Comparison of ENCODE assay signal across 8 cellular contexts in the genomic region with DNA sequence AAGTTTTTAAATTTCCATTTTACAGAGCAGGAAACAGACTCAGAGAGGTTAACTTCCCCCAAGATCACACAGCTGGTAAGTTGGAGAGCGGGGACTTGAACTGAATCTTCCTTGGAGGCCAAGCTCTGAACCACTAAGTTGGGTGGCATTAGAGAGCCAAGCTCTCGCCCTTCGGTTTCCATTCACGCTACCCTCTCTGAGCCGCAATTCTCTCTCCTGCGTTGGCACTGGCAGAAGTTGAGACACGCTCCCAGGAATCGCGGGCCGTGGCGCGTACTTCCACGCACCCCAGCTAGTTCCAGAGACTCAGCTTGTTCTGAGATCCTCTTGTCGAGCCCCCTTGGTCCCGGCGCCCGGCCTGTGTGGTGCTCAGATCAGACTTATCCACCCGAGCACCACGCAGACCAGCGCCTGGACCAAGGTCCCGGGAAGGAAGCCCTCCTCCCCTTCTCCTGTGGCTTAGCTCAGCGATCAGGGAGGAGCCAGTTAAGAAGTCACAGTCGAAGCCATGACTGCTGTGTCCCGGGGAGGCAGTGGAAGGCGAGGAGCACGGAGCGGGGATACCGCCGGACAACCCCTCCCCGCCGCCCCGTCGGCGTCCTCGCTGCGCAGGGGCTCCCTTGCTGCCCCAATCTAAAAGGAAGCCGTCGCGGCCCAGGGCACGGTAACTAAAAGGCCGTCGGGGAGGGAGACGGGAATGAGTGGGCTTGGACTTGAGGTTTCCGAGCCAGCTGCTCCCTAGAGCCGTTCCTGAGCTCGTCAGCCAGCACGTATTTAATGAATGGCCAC. TPM values are rescaled to one million over a fixed set of nuclear protein-coding genes. Genes with fewer than 3 reads are reported as not detected.
DNase-seq lines count a peak whose midpoint lies in the region; ATAC-seq, FAIRE-seq and TF ChIP-seq lines count a peak whose summit lies in the region.

No MANE protein-coding gene starts in this region.

- H3K27ac Mint-ChIP-seq in H9 = no peak overlapping the region

- no peaks in the 10 kb centered on the region; the same call in 1 of the 2 replicates for H3K4me1 ChIP-seq in BE2C
- H3K4me1 ChIP-seq in H9 (ENCODE audit: insufficient read depth, low read length) = no peaks in the 10 kb centered on the region
- H3K4me1 ChIP-seq in muscle layer of duodenum (ENCODE audit: control insufficient read depth in 1 of 2, insufficient read depth in 2 of 2, low read length in 2 of 2) = peaks cover 0 to 46% of the 10 kb centered on the region in 2 donors

- no peak overlapping the region for H2BK15ac ChIP-seq in H9 (ENCODE audit: low read depth, low read length)

- TF ChIP-seq CTCF in BE2C (IDR thresholded peaks at IDR 0.05; ENCODE audit: low read depth, low read length) (no peak), H9 (conservative IDR thresholded peaks at IDR 0.05) (no peak), bronchial epithelial cell (IDR thresholded peaks at IDR 0.05; ENCODE audit: insufficient read depth, low read length, severe bottlenecking) (no peak)

- ATAC-seq in HG03565 (IDR thresholded peaks at IDR 0.05; ENCODE audit: unreplicated experiment) = no peak

- no peak overlapping the region for H4K8ac ChIP-seq in H9 (replicated peaks; ENCODE audit: insufficient read length, low read depth, low read length)

- H3K27ac ChIP-seq in H9 (ENCODE audit: insufficient read length, low read depth, low read length) = no peak overlapping the region
- H3K27ac ChIP-seq in muscle layer of duodenum (ENCODE audit: low read length) = no peak overlapping the region

- peaks cover 0 to 4% of the 10 kb centered on the region in 2 experiments; a peak in 1 of 5 replicates for H3K9me3 Mint-ChIP-seq in H9

- H3K27me3 Mint-ChIP-seq in H9 (ENCODE audit: low read depth) = peaks cover 99% of the 10 kb centered on the region

- no peaks in the 10 kb centered on the region; a peak in 1 of 7 replicates for H3K36me3 Mint-ChIP-seq in H9 (ENCODE audit: insufficient read depth in 1 of 3, low read depth in 3 of 3)

- H3K4ac ChIP-seq in H9 (ENCODE audit: low read depth, low read length) = no peak overlapping the region

- no peak overlapping the region for H4K5ac ChIP-seq in H9 (ENCODE audit: insufficient read length, low read depth, low read length)

- no peak overlapping the region for H2AFZ ChIP-seq in H9 (ENCODE audit: low read length)

- H4K91ac ChIP-seq in H9 (ENCODE audit: insufficient read length, low read depth, low read length) = no peak overlapping the region

- peak overlapping the region; percentile 56 to 80 for H3K4me3 Mint-ChIP-seq in H9

- no peak overlapping the region for H2BK12ac ChIP-seq in H9 (ENCODE audit: insufficient read length, low read depth, low read length)

- H3K18ac ChIP-seq in H9 (ENCODE audit: insufficient read length, low read depth, low read length) = no peak overlapping the region

- no peaks in the 10 kb centered on the region for H3K9me3 ChIP-seq in BE2C
- no peaks in the 10 kb centered on the region for H3K9me3 ChIP-seq in H9 (ENCODE audit: control insufficient read depth, low read depth, low read length)
- H3K9me3 ChIP-seq in muscle layer of duodenum (ENCODE audit: control insufficient read depth in 1 of 2, low read length in 2 of 2) = no peaks in the 10 kb centered on the region

- no CpG with 5 or more reads among the region's 47 CpGs for WGBS in H9 (ENCODE audit: extremely low coverage, insufficient read length, low lambda C conversion rate)

- peak overlapping the region; percentile 47 for H3K4me2 ChIP-seq in H9 (ENCODE audit: insufficient read depth, insufficient read length, low read length)

- H2BK20ac ChIP-seq in H9 (ENCODE audit: low read depth, low read length, poor library complexity, severe bottlenecking) = no peak overlapping the region

- no peak overlapping the region for H2AK5ac ChIP-seq in H9 (ENCODE audit: insufficient read length, low read length)

- H3K27me3 ChIP-seq in BE2C = peaks cover 98% of the 10 kb centered on the region
- peaks cover 88% of the 10 kb centered on the region for H3K27me3 ChIP-seq in H9 (ENCODE audit: insufficient read depth, low read length)
- H3K27me3 ChIP-seq in bronchial epithelial cell (ENCODE audit: control insufficient read depth, insufficient read depth, low read length) = peaks cover 70% of the 10 kb centered on the region
- H3K27me3 ChIP-seq in muscle layer of duodenum (ENCODE audit: low read depth, low read length) = peaks cover 69% of the 10 kb centered on the region

- no peak overlapping the region for H3T11ph ChIP-seq in H9 (ENCODE audit: low read length)

- H2BK120ac ChIP-seq in H9 (ENCODE audit: low read depth, low read length, poor library complexity, severe bottlenecking) = no peak overlapping the region

- peaks cover 10 to 38% of the 10 kb centered on the region in 2 experiments for H3K4me1 Mint-ChIP-seq in H9

- no peak overlapping the region for H3K56ac ChIP-seq in H9 (ENCODE audit: insufficient read length, low read depth, low read length)

- H3K14ac ChIP-seq in H9 (ENCODE audit: insufficient read depth, low read length) = no peak overlapping the region

- FAIRE-seq in bronchial epithelial cell (lab: Jason Lieb, UNC) = no peak

- H4K20me1 ChIP-seq in H9 (ENCODE audit: control insufficient read depth, insufficient read depth, insufficient read length) = no peaks in the 10 kb centered on the region

- H3K9ac ChIP-seq in H9 (ENCODE audit: extremely low read depth, insufficient read length, low read length) = no peak overlapping the region

- no peaks in the 10 kb centered on the region for H3K79me2 ChIP-seq in H9 (ENCODE audit: insufficient read depth, low read length)

- no peaks in the 10 kb centered on the region for H3K79me1 ChIP-seq in H9 (ENCODE audit: insufficient read depth, low read depth, low read length, poor library complexity, severe bottlenecking)

- peak overlapping the region; percentile 35; the same call in 1 of the 2 replicates for H3K4me3 ChIP-seq in BE2C (ENCODE audit: low read depth, low read length)
- peak overlapping the region; percentile 19 for H3K4me3 ChIP-seq in bronchial epithelial cell (ENCODE audit: low read depth, low read length)
- H3K4me3 ChIP-seq in muscle layer of duodenum (ENCODE audit: low read depth in 1 of 2, low read length in 2 of 2) = peak overlapping the region; percentile 16 to 39

- peaks cover 18% of the 10 kb centered on the region for H3K23me2 ChIP-seq in H9 (ENCODE audit: insufficient read length, low read depth, low read length, poor library complexity, severe bottlenecking)

- no peak overlapping the region for H3K23ac ChIP-seq in H9 (ENCODE audit: insufficient read length, low read depth, low read length)

- H2BK5ac ChIP-seq in H9 (ENCODE audit: insufficient read length, low read length) = no peak overlapping the region

- DNase-seq in BE2C = no peak
- DNase-seq in H9 = no peak
- no peak for DNase-seq in bronchial epithelial cell (ENCODE audit: low read depth)
- DNase-seq in COLO829 (ENCODE audit: low spot score) = no peak
- DNase-seq in GM19240 (ENCODE audit: insufficient read length, low spot score) = no peak
- no peak for DNase-seq in activated CD4-positive, alpha-beta T cell treated with anti-CD3 and anti-CD28 coated beads, Interleukin-2, amount 50 U/mL, for 48 hours

- H3K36me3 ChIP-seq in BE2C = no peaks in the 10 kb centered on the region
- no peaks in the 10 kb centered on the region for H3K36me3 ChIP-seq in bronchial epithelial cell (ENCODE audit: control insufficient read depth, insufficient read depth, low read length)
- H3K36me3 ChIP-seq in muscle layer of duodenum (ENCODE audit: control insufficient read depth in 1 of 2, insufficient read depth in 2 of 2, low read length in 2 of 2) = no peaks in the 10 kb centered on the region

RNA-seq across cellular contexts. Expression of gene VAX1, which starts 29.5 kb away (rescaled TPM):
- not detected for polyA plus RNA-seq in BE2C (2012; ENCODE audit: insufficient read depth, insufficient read length, low read depth)
- total RNA-seq in H9 (2021) (not detected in 2 replicates), bronchial epithelial cell (not detected in 2 replicates)

RNA-seq across cellular contexts. Expression of gene KCNK18, which starts 29.7 kb away (rescaled TPM):
- not detected for polyA plus RNA-seq in BE2C (2012; ENCODE audit: insufficient read depth, insufficient read length, low read depth)
- total RNA-seq in H9 (2021) (not detected in 2 replicates), bronchial epithelial cell (not detected in 2 replicates)
